Comparison of ENCODE assay signal across 27 cellular contexts in the genomic region with DNA sequence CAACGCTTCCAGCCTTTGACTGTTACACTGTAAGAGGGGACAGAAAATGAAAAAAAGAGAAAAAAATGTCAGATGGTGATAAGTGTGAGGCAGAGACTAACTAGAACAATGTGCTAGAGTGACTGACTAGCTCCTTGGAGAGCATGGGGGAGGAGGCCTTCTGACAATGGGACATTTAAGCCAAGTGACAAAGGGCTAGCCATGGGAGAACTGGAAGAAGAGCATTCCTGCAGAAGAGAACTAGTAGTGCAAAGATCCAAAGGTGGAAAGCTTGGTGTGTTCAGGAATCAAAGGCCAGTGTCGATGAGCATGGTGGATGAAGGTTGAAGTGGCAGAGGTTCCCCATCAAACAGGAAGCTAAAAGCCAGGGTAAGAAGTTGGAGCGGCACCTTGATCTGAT. TPM values are rescaled to one million over a fixed set of nuclear protein-coding genes. Genes with fewer than 3 reads are reported as not detected.
"Had no signal": no experiment of that assay in that cellular context is flagged by ENCODE, and none has a peak within 500 bp of the region (broad histone marks: within the 10 kb centered on the region; RNA-seq: fewer than 3 reads in every experiment).

No MANE protein-coding gene starts in this region.

- H3K4me3 ChIP-seq: heart right ventricle, lung, skin epidermis, thoracic aorta, upper lobe of left lung, vagina had no signal

- H3K9me3 ChIP-seq: heart right ventricle, thoracic aorta, upper lobe of left lung, vagina had no signal

- H3K4me3 Mint-ChIP-seq: activated naive CD8-positive, alpha-beta T cell treated with anti-CD3 and anti-CD28 coated beads, Interleukin-2, amount 10 ng/mL, durations not matched to agents 7 days and 5 days; stimulated activated effector memory CD8-positive, alpha-beta T cell treated with anti-CD3 and anti-CD28 coated beads, Interleukin-12 subunit alpha, Interleukin-12 subunit beta, amount 100 ng/mL, for 72 hours; stimulated activated naive CD8-positive, alpha-beta T cell treated with anti-CD3 and anti-CD28 coated beads, Interleukin-15, Interleukin-2, amounts not matched to agents 100 ng/mL and 50 ng/mL, for 24 hours; T-helper 2 cell treated with Interferon-gamma antibody and Interleukin-4, amounts not matched to agents 5 μg/mL and 100 μg/mL, for 36 hours had no signal

- H3K36me3 Mint-ChIP-seq: activated naive CD8-positive, alpha-beta T cell treated with anti-CD3 and anti-CD28 coated beads, Interleukin-2, amount 10 ng/mL, durations not matched to agents 7 days and 5 days; naive B cell; stimulated activated effector memory CD8-positive, alpha-beta T cell treated with anti-CD3 and anti-CD28 coated beads, Interleukin-12 subunit alpha, Interleukin-12 subunit beta, amount 100 ng/mL, for 72 hours; T-cell had no signal

- H3K27me3 ChIP-seq: upper lobe of left lung, vagina had no signal

- DNase-seq: activated CD4-positive, alpha-beta T cell treated with anti-CD3 and anti-CD28 coated beads for 4 hours; activated CD4-positive, alpha-beta T cell treated with anti-CD3 and anti-CD28 coated beads, Interleukin-2, amount 50 U/mL, for 4 hours; activated effector memory CD4-positive, alpha-beta T cell treated with Interleukin-2 at 50 U/mL for 16 hours; activated naive CD4-positive, alpha-beta T cell treated with Interleukin-2 at 50 U/mL for 16 hours; activated naive CD8-positive, alpha-beta T cell treated with anti-CD3 and anti-CD28 coated beads, Interleukin-2, amount 10 ng/mL, durations not matched to agents 7 days and 5 days; central memory CD4-positive, alpha-beta T cell; foreskin fibroblast; heart right ventricle; kidney glomerular epithelial cell; naive B cell; retina; stimulated activated CD4-positive, alpha-beta T cell treated with anti-CD3 and anti-CD28 coated beads, Interleukin-4, amount 100 ng/mL, for 24 hours; T-cell; upper lobe of left lung had no signal

- H3K27ac ChIP-seq: skin epidermis, thoracic aorta, upper lobe of left lung, vagina had no signal

- H3K36me3 ChIP-seq: upper lobe of left lung, vagina had no signal

- H3K9me3 Mint-ChIP-seq: activated naive CD8-positive, alpha-beta T cell treated with anti-CD3 and anti-CD28 coated beads, Interleukin-2, amount 10 ng/mL, durations not matched to agents 7 days and 5 days; naive B cell; stimulated activated effector memory CD8-positive, alpha-beta T cell treated with anti-CD3 and anti-CD28 coated beads, Interleukin-12 subunit alpha, Interleukin-12 subunit beta, amount 100 ng/mL, for 72 hours; stimulated activated naive CD8-positive, alpha-beta T cell treated with anti-CD3 and anti-CD28 coated beads, Interleukin-15, Interleukin-2, amounts not matched to agents 100 ng/mL and 50 ng/mL, for 24 hours; T-cell; T-helper 2 cell treated with Interferon-gamma antibody and Interleukin-4, amounts not matched to agents 5 μg/mL and 100 μg/mL, for 36 hours had no signal

- ATAC-seq: esophagus mucosa; heart right ventricle; left lobe of liver; sciatic nerve; stimulated activated effector memory CD8-positive, alpha-beta T cell treated with anti-CD3 and anti-CD28 coated beads, Interleukin-12 subunit alpha, Interleukin-12 subunit beta, amount 100 ng/mL, for 72 hours; T-cell had no signal

- H3K27me3 Mint-ChIP-seq: T-cell had no signal

- H3K27ac Mint-ChIP-seq: activated naive CD8-positive, alpha-beta T cell treated with anti-CD3 and anti-CD28 coated beads, Interleukin-2, amount 10 ng/mL, durations not matched to agents 7 days and 5 days; stimulated activated naive CD8-positive, alpha-beta T cell treated with anti-CD3 and anti-CD28 coated beads, Interleukin-15, Interleukin-2, amounts not matched to agents 100 ng/mL and 50 ng/mL, for 24 hours; T-cell; T-helper 2 cell treated with Interferon-gamma antibody and Interleukin-4, amounts not matched to agents 5 μg/mL and 100 μg/mL, for 36 hours had no signal

RNA-seq across cellular contexts. Expression of a gene that starts 25.8 kb away (rescaled TPM):
- total RNA-seq: activated naive CD8-positive, alpha-beta T cell treated with anti-CD3 and anti-CD28 coated beads, Interleukin-2, amount 10 ng/mL, durations not matched to agents 7 days and 5 days; esophagus mucosa; glomerular endothelial cell; left lobe of liver; progenitor cell of endocrine pancreas; T-cell; vagina had no signal

RNA-seq across cellular contexts. Expression of a gene that starts 29.5 kb away (rescaled TPM):
- total RNA-seq: esophagus mucosa, glomerular endothelial cell, osteocyte, progenitor cell of endocrine pancreas, sciatic nerve, thoracic aorta had no signal
